In genomic region chr11:86473991-86474833, GRCh38 we compare ENCODE assay signal across 10 cellular contexts.
DNase-seq lines count a peak whose midpoint lies in the region; ATAC-seq and TF ChIP-seq lines count a peak whose summit lies in the region.
"Had no signal": no experiment of that assay in that cellular context is flagged by ENCODE, and none has a peak within 500 bp of the region (broad histone marks: within the 10 kb centered on the region; RNA-seq: fewer than 3 reads in every experiment).

No MANE protein-coding gene starts in this region.

- no peaks in the 10 kb centered on the region for H3K9me2 ChIP-seq in PC-3 (replicated peaks; ENCODE audit: low read length)

- H3K4me3 ChIP-seq in PC-3 (ENCODE audit: low read length) (no peak overlapping the region), left lung (no peak overlapping the region), upper lobe of left lung (no peak overlapping the region)

- BruUV-seq in PC-3 (replicated peaks; lab: Mats Ljungman, UMichigan), result no TSS peak

- peaks cover 26% of the 10 kb centered on the region for H3K4me1 ChIP-seq in PC-3 (ENCODE audit: insufficient read depth, low read length)
- H3K4me1 ChIP-seq in left lung, result peaks cover 0 to 4% of the 10 kb centered on the region in 2 donors
- peaks cover 0 to 3% (median 1%) of the 10 kb centered on the region in 4 donors for H3K4me1 ChIP-seq in upper lobe of left lung

- TF ChIP-seq CTCF in PC-3 (conservative IDR thresholded peaks at IDR 0.05; ENCODE audit: low read depth, low read length) (no peak), left lung (IDR thresholded peaks at IDR 0.05) (no peak), upper lobe of left lung (IDR thresholded peaks at IDR 0.05) (no peak)

- CTCF ChIA-PET in PC-3 (lab: Charles Lee), result no interaction called here

- no peak for TF ChIP-seq EP300 in upper lobe of left lung (IDR thresholded peaks at IDR 0.05)

- H3F3A ChIP-seq in PC-3 (ENCODE audit: low read length, unreplicated experiment), result no peaks in the 10 kb centered on the region

- H3K4me2 ChIP-seq in PC-3 (ENCODE audit: low read length), result no peak overlapping the region

- TF ChIP-seq POLR2A in upper lobe of left lung (IDR thresholded peaks at IDR 0.05), result no peak

- no peaks in the 10 kb centered on the region for H4K20me1 ChIP-seq in PC-3 (ENCODE audit: low read length)

- no peaks in the 10 kb centered on the region for H3K9me3 ChIP-seq in PC-3 (ENCODE audit: low read length)
- H3K9me3 ChIP-seq in left lung, result no peaks in the 10 kb centered on the region
- no peaks in the 10 kb centered on the region for H3K9me3 ChIP-seq in upper lobe of left lung

- POLR2A ChIA-PET in PC-3 (lab: Charles Lee; ENCODE audit: unreplicated experiment), result interaction anchor here (0.6 kb wide), 1 partner anchor 9 kb away, joined by 3 read pairs; no protein-coding TSS in a partner anchor

- no peaks in the 10 kb centered on the region for H3K36me3 ChIP-seq in PC-3 (ENCODE audit: low read depth, low read length)
- H3K36me3 ChIP-seq in left lung, result no peaks in the 10 kb centered on the region
- no peaks in the 10 kb centered on the region for H3K36me3 ChIP-seq in upper lobe of left lung

- H2AFZ ChIP-seq in PC-3 (ENCODE audit: low read length), result no peak overlapping the region

- H3K79me2 ChIP-seq in PC-3 (ENCODE audit: low read length), result no peaks in the 10 kb centered on the region

- H3K27me3 ChIP-seq in PC-3 (ENCODE audit: low read length), result no peaks in the 10 kb centered on the region
- H3K27me3 ChIP-seq in left lung, result no peaks in the 10 kb centered on the region
- H3K27me3 ChIP-seq in upper lobe of left lung, result no peaks in the 10 kb centered on the region

- WGBS in upper lobe of left lung, 2 donors, result 75 to 79% methylated on average over 9 to 10 of the region's 10 CpGs

- peak overlapping the region; percentile 66 for H3K9ac ChIP-seq in PC-3 (ENCODE audit: low read length)

- peak overlapping the region; percentile 94 for H3K27ac ChIP-seq in PC-3 (ENCODE audit: low read length)
- H3K27ac ChIP-seq in left lung, result no peak overlapping the region
- peak overlapping the region in 3 of 4 donors; percentile 9 to 49 (median 32) for H3K27ac ChIP-seq in upper lobe of left lung

- intact Hi-C loops in PC-3 (cut with micrococcal nuclease), result no loop called here
- intact Hi-C loops in left lung (cut with DNase I), result no loop called here

- ATAC-seq in PC-3, result peak; percentile 77
- peak; percentile 35 for ATAC-seq in left lung
- ATAC-seq in upper lobe of left lung (ENCODE audit: low FRiP score in 2 of 2), result peak in 1 of 2 donors; percentile 36
- no peak for ATAC-seq in GM19452 (IDR thresholded peaks at IDR 0.05; ENCODE audit: unreplicated experiment)

- peak; percentile 77 for DNase-seq in PC-3
- DNase-seq in dermis microvascular lymphatic vessel endothelial cell (ENCODE audit: low read depth in 2 of 2), result peak; percentile 84 to 91
- no peak for DNase-seq in left lung
- DNase-seq in upper lobe of left lung, result no peak
- no peak for DNase-seq in DMS79 (lab: John Stamatoyannopoulos, UW)
- DNase-seq in pons (ENCODE audit: low spot score), result no peak
- DNase-seq: NCI-H1092, NCI-H748 treated with DMSO at 0.1 percent for 48 hours, T-helper 9 cell had no signal

Comparison
In these comparisons a context has a peak if more than half of its experiments do, and no peak if none do; other contexts are left out.
1. DNase-seq: peak in PC-3 (single experiment) and dermis microvascular lymphatic vessel endothelial cell (2 of 2); none in left lung (0 of 2), upper lobe of left lung (0 of 2), DMS79 (single experiment) and pons (single experiment).
2. H3K27ac ChIP-seq: peak in PC-3 (single experiment) and upper lobe of left lung (3 of 4); none in left lung (0 of 2).